ENCODE assay signal across 11 cellular contexts in genomic region chr1:32622806-32623694, GRCh38. TPM values are rescaled to one million over a fixed set of nuclear protein-coding genes. Genes with fewer than 3 reads are reported as not detected.
A peak's percentile ranks its signal among the peaks of the same experiment; 100 is the strongest.
DNase-seq lines count a peak whose midpoint lies in the region; ATAC-seq and TF ChIP-seq lines count a peak whose summit lies in the region.
"Had no signal": no experiment of that assay in that cellular context is flagged by ENCODE, and none has a peak within 500 bp of the region (broad histone marks: within the 10 kb centered on the region; RNA-seq: fewer than 3 reads in every experiment).

No MANE protein-coding gene starts in this region.

- H3K79me2 ChIP-seq in DND-41 (ENCODE audit: insufficient read depth, low read length), result no peaks in the 10 kb centered on the region

- H3K9ac ChIP-seq in DND-41 (ENCODE audit: low read depth, low read length), result no peak overlapping the region; the same call in 1 of the 2 replicates

- ATAC-seq in DND-41 (ENCODE audit: insufficient read depth, low read depth), result peak; percentile 87
- ATAC-seq in HG02610 (IDR thresholded peaks at IDR 0.05; ENCODE audit: unreplicated experiment), result peak; percentile 47
- peak; percentile 67 for ATAC-seq in activated CD8-positive, alpha-beta T cell treated with anti-CD3 and anti-CD28 coated beads for 36 hours
- no peak for ATAC-seq in naive thymus-derived CD8-positive, alpha-beta T cell
- no peak for ATAC-seq in GM21619 (IDR thresholded peaks at IDR 0.05; ENCODE audit: unreplicated experiment)
- ATAC-seq: foreskin keratinocyte, right lobe of liver had no signal

- no peaks in the 10 kb centered on the region for H4K20me1 ChIP-seq in DND-41 (ENCODE audit: insufficient read depth, low read length)

- H3K4me1 ChIP-seq in DND-41 (ENCODE audit: insufficient read depth, low read length), result peaks cover 19% of the 10 kb centered on the region
- peaks cover 12% of the 10 kb centered on the region for H3K4me1 ChIP-seq in SJCRH30
- H3K4me1 ChIP-seq: foreskin keratinocyte, right lobe of liver had no signal

- peak; percentile 38 for DNase-seq in DND-41
- peak; percentile 14 for DNase-seq in activated CD8-positive, alpha-beta T cell treated with anti-CD3 and anti-CD28 coated beads for 36 hours
- DNase-seq in naive thymus-derived CD8-positive, alpha-beta T cell, result no peak
- DNase-seq in SJCRH30, result no peak
- no peak for DNase-seq in NCI-H1436 treated with DMSO at 0.1 percent for 48 hours (lab: John Stamatoyannopoulos, UW)
- DNase-seq: foreskin keratinocyte, NCI-H1694, right lobe of liver had no signal

- H3K4me3 ChIP-seq in DND-41 (ENCODE audit: low read depth in 1 of 2, low read length in 2 of 2) (no peak overlapping the region), SJCRH30 (no peak overlapping the region)
- H3K4me3 ChIP-seq: right lobe of liver, thoracic aorta had no signal

- no peak overlapping the region for H3K4me3 Mint-ChIP-seq in activated CD8-positive, alpha-beta T cell treated with anti-CD3 and anti-CD28 coated beads for 36 hours
- peak overlapping the region in 1 of 10 donors; percentile 33 for H3K4me3 Mint-ChIP-seq in naive thymus-derived CD8-positive, alpha-beta T cell

- H3K27me3 ChIP-seq in DND-41 (ENCODE audit: insufficient read depth, low read length, poor library complexity), result no peaks in the 10 kb centered on the region
- no peaks in the 10 kb centered on the region for H3K27me3 ChIP-seq in SJCRH30
- H3K27me3 ChIP-seq: foreskin keratinocyte, right lobe of liver had no signal

- no peak overlapping the region for H2AFZ ChIP-seq in DND-41 (ENCODE audit: low read depth, low read length)

- H3K4me2 ChIP-seq in DND-41 (ENCODE audit: insufficient read depth, low read length), result no peak overlapping the region

- H3K27ac Mint-ChIP-seq in activated CD8-positive, alpha-beta T cell treated with anti-CD3 and anti-CD28 coated beads for 36 hours, result peak overlapping the region; percentile 88
- H3K27ac Mint-ChIP-seq in naive thymus-derived CD8-positive, alpha-beta T cell, result peak overlapping the region; percentile 8 to 87 (median 52)

- POLR2A ChIA-PET in activated CD8-positive, alpha-beta T cell treated with anti-CD3 and anti-CD28 coated beads for 36 hours (lab: Charles Lee), result interaction anchor here (1.3 to 1.4 kb wide), 2 partner anchors 11 to 28 kb away, joined by 3 to 6 read pairs; partner anchors contain the start of gene RBBP4
- POLR2A ChIA-PET in naive thymus-derived CD8-positive, alpha-beta T cell (lab: Charles Lee), result interaction anchor here (0.5 kb wide), 1 partner anchor 27 kb away, joined by 4 read pairs; no protein-coding TSS in a partner anchor

- H3K9me3 Mint-ChIP-seq in activated CD8-positive, alpha-beta T cell treated with anti-CD3 and anti-CD28 coated beads for 36 hours, result peaks cover 3% of the 10 kb centered on the region
- H3K9me3 Mint-ChIP-seq in naive thymus-derived CD8-positive, alpha-beta T cell, result no peaks in the 10 kb centered on the region

- CTCF ChIA-PET in activated CD8-positive, alpha-beta T cell treated with anti-CD3 and anti-CD28 coated beads for 36 hours (lab: Charles Lee), result interaction anchor here (1.0 to 1.3 kb wide), 2 partner anchors 13 to 17 kb away, joined by 3 read pairs; no protein-coding TSS in a partner anchor

- no peaks in the 10 kb centered on the region for H3K27me3 Mint-ChIP-seq in activated CD8-positive, alpha-beta T cell treated with anti-CD3 and anti-CD28 coated beads for 36 hours
- no peaks in the 10 kb centered on the region for H3K27me3 Mint-ChIP-seq in naive thymus-derived CD8-positive, alpha-beta T cell

- intact Hi-C loops in activated CD8-positive, alpha-beta T cell treated with anti-CD3 and anti-CD28 coated beads for 36 hours (cut with micrococcal nuclease), result no loop called here

- H3K4me1 Mint-ChIP-seq in activated CD8-positive, alpha-beta T cell treated with anti-CD3 and anti-CD28 coated beads for 36 hours (ENCODE audit: low read depth), result peaks cover 41% of the 10 kb centered on the region
- H3K4me1 Mint-ChIP-seq in naive thymus-derived CD8-positive, alpha-beta T cell, result peaks cover 16 to 31% (median 28%) of the 10 kb centered on the region in 4 donors

- H3K36me3 ChIP-seq in DND-41 (ENCODE audit: insufficient read depth, low read length) (peaks cover 22% of the 10 kb centered on the region; the same call in 1 of the 2 replicates), SJCRH30 (peaks cover 19% of the 10 kb centered on the region)

- no peak for TF ChIP-seq CTCF in DND-41 (IDR thresholded peaks at IDR 0.05; ENCODE audit: borderline replicate concordance, extremely low read depth, low read length, poor library complexity, severe bottlenecking)
- no peak for TF ChIP-seq CTCF in activated CD8-positive, alpha-beta T cell treated with anti-CD3 and anti-CD28 coated beads for 36 hours (IDR thresholded peaks at IDR 0.05)

- peaks cover 59% of the 10 kb centered on the region for H3K36me3 Mint-ChIP-seq in activated CD8-positive, alpha-beta T cell treated with anti-CD3 and anti-CD28 coated beads for 36 hours (ENCODE audit: low read depth)
- H3K36me3 Mint-ChIP-seq in naive thymus-derived CD8-positive, alpha-beta T cell, result peaks cover 6 to 60% (median 22%) of the 10 kb centered on the region in 3 donors

- peak overlapping the region; percentile 60 for H3K27ac ChIP-seq in DND-41 (ENCODE audit: low read length)
- H3K27ac ChIP-seq in SJCRH30, result no peak overlapping the region
- H3K27ac ChIP-seq: foreskin keratinocyte, right lobe of liver, thoracic aorta had no signal

- H3K9me3 ChIP-seq in DND-41 (ENCODE audit: insufficient read depth, low read length, severe bottlenecking) (no peaks in the 10 kb centered on the region), SJCRH30 (replicated peaks) (no peaks in the 10 kb centered on the region)
- H3K9me3 ChIP-seq: right lobe of liver, thoracic aorta had no signal

RNA-seq across cellular contexts. Expression of gene ZBTB8OS, which starts 27.3 kb away (rescaled TPM):
- 10 to 100 TPM; 53.4 to 57.6 TPM for total RNA-seq in activated CD8-positive, alpha-beta T cell treated with anti-CD3 and anti-CD28 coated beads for 36 hours
- 10 to 100 TPM; 54.3 to 57.2 TPM for total RNA-seq in naive thymus-derived CD8-positive, alpha-beta T cell
- 10 to 100 TPM; 53.2 to 65.8 (median 65.6) TPM for polyA plus RNA-seq in naive thymus-derived CD8-positive, alpha-beta T cell
- 55.7 and 73.9 TPM in 2 replicates for total RNA-seq in SJCRH30 (2014; rRNA removed; shearing (Covaris generic))

RNA-seq across cellular contexts. Expression of gene RBBP4, which starts 28.0 kb away (rescaled TPM):
- total RNA-seq in activated CD8-positive, alpha-beta T cell treated with anti-CD3 and anti-CD28 coated beads for 36 hours, result 100 to 1,000 TPM; 308 to 318 TPM
- 100 to 1,000 TPM; 191 to 193 TPM for total RNA-seq in naive thymus-derived CD8-positive, alpha-beta T cell
- polyA plus RNA-seq in naive thymus-derived CD8-positive, alpha-beta T cell, result 100 to 1,000 TPM; 226 to 251 (median 231) TPM
- 395 and 437 TPM in 2 replicates for total RNA-seq in SJCRH30 (2014; rRNA removed; shearing (Covaris generic))

Comparison
In these comparisons a context has a peak if more than half of its experiments do, and no peak if none do; other contexts are left out.
1. ATAC-seq: peak in DND-41 (single experiment), HG02610 (single experiment) and activated CD8-positive, alpha-beta T cell treated with anti-CD3 and anti-CD28 coated beads for 36 hours (single experiment); none in naive thymus-derived CD8-positive, alpha-beta T cell (0 of 2) and GM21619 (single experiment).
2. DNase-seq: peak in DND-41 (single experiment) and activated CD8-positive, alpha-beta T cell treated with anti-CD3 and anti-CD28 coated beads for 36 hours (single experiment); none in naive thymus-derived CD8-positive, alpha-beta T cell (0 of 10), SJCRH30 (0 of 2) and NCI-H1436 treated with DMSO at 0.1 percent for 48 hours (single experiment).